Comparison of ENCODE assay signal across 8 cellular contexts in genomic region chr2:210002158-210003157, GRCh38. TPM values are rescaled to one million over a fixed set of nuclear protein-coding genes. Genes with fewer than 3 reads are reported as not detected.
DNase-seq lines count a peak whose midpoint lies in the region; ATAC-seq and TF ChIP-seq lines count a peak whose summit lies in the region.

Gene RPE (plus strand): TSS chr2:210002638. CDS start chr2:210002662, 24 bp downstream.

- peak within 1 kb of the TSS; percentile 82 for H3K27ac ChIP-seq in suprapubic skin

- DNase-seq in GM06990 (ENCODE audit: extremely low read depth, insufficient read length) (peak; percentile 95), NCI-H1092 (lab: John Stamatoyannopoulos, UW) (peak; percentile 89), globus pallidus (ENCODE audit: low spot score) (peak; percentile 94), nucleus accumbens (lab: John Stamatoyannopoulos, UW) (peak; percentile 46 to 96 (median 91)), suprapubic skin (ENCODE audit: low spot score in 2 of 2) (peak; percentile 97)

- H3K4me1 ChIP-seq in suprapubic skin, result peaks cover 38% of the 10 kb centered on the region

- no peak for TF ChIP-seq EP300 in suprapubic skin (IDR thresholded peaks at IDR 0.05)

- peak in 1 of 2 donors; percentile 46 for TF ChIP-seq POLR2A in suprapubic skin (IDR thresholded peaks at IDR 0.05)

- no peaks in the 10 kb centered on the region for H3K27me3 Mint-ChIP-seq in activated naive CD4-positive, alpha-beta T cell treated with anti-CD3 and anti-CD28 coated beads, Interleukin-2, amount 50 U/mL, for 24 hours

- ATAC-seq in HG02588 (IDR thresholded peaks at IDR 0.05; ENCODE audit: unreplicated experiment), result peak; percentile 100
- peak; percentile 100 for ATAC-seq in SK-N-SH treated with all-trans-retinoic acid at 6 μM for 48 hours

- no peaks in the 10 kb centered on the region for H3K9me3 ChIP-seq in suprapubic skin

- H3K27me3 ChIP-seq in GM06990 (replicated peaks; ENCODE audit: control insufficient read depth, insufficient read depth, low read length), result no peaks in the 10 kb centered on the region
- no peaks in the 10 kb centered on the region for H3K27me3 ChIP-seq in suprapubic skin

- H3K4me3 ChIP-seq in GM06990 (replicated peaks; ENCODE audit: low read depth, low read length) (peak within 1 kb of the TSS; percentile 99), suprapubic skin (peak within 1 kb of the TSS; percentile 93)

- peak within 1 kb of the TSS; percentile 98 for H3K4me3 Mint-ChIP-seq in activated naive CD4-positive, alpha-beta T cell treated with anti-CD3 and anti-CD28 coated beads, Interleukin-2, amount 50 U/mL, for 24 hours

- H3K27ac Mint-ChIP-seq in activated naive CD4-positive, alpha-beta T cell treated with anti-CD3 and anti-CD28 coated beads, Interleukin-2, amount 50 U/mL, for 24 hours, result peak within 1 kb of the TSS; percentile 93

- no peaks in the 10 kb centered on the region for H3K9me3 Mint-ChIP-seq in activated naive CD4-positive, alpha-beta T cell treated with anti-CD3 and anti-CD28 coated beads, Interleukin-2, amount 50 U/mL, for 24 hours

- H3K36me3 ChIP-seq in GM06990 (ENCODE audit: control insufficient read depth, insufficient read depth, low read length) (peaks cover 3% of the 10 kb centered on the region; the same call in 1 of the 2 replicates), suprapubic skin (no peaks in the 10 kb centered on the region)

- peaks cover 1% of the 10 kb centered on the region for H3K36me3 Mint-ChIP-seq in activated naive CD4-positive, alpha-beta T cell treated with anti-CD3 and anti-CD28 coated beads, Interleukin-2, amount 50 U/mL, for 24 hours

- TF ChIP-seq CTCF in GM06990 (IDR thresholded peaks at IDR 0.05; ENCODE audit: insufficient read depth, low read length, poor library complexity, severe bottlenecking), result no peak
- TF ChIP-seq CTCF in suprapubic skin (IDR thresholded peaks at IDR 0.05), result no peak

- H3K4me1 Mint-ChIP-seq in activated naive CD4-positive, alpha-beta T cell treated with anti-CD3 and anti-CD28 coated beads, Interleukin-2, amount 50 U/mL, for 24 hours, result peaks cover 64% of the 10 kb centered on the region

- under 1% methylated on average over 42 of the region's 58 CpGs for WGBS in suprapubic skin

TF ChIP-seq in SK-N-SH treated with all-trans-retinoic acid at 6 μM for 48 hours, 23 proteins besides CTCF, POLR2A, EP300 and RAD21:
- TF ChIP-seq, protein P1, sequence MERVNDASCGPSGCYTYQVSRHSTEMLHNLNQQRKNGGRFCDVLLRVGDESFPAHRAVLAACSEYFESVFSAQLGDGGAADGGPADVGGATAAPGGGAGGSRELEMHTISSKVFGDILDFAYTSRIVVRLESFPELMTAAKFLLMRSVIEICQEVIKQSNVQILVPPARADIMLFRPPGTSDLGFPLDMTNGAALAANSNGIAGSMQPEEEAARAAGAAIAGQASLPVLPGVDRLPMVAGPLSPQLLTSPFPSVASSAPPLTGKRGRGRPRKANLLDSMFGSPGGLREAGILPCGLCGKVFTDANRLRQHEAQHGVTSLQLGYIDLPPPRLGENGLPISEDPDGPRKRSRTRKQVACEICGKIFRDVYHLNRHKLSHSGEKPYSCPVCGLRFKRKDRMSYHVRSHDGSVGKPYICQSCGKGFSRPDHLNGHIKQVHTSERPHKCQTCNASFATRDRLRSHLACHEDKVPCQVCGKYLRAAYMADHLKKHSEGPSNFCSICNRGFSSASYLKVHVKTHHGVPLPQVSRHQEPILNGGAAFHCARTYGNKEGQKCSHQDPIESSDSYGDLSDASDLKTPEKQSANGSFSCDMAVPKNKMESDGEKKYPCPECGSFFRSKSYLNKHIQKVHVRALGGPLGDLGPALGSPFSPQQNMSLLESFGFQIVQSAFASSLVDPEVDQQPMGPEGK (CRISPR knock-in tag; IDR thresholded peaks at IDR 0.05; ENCODE audit: borderline replicate concordance), result peak; percentile 12; the same call in 1 of the 2 replicates
- TF ChIP-seq POU6F1 (CRISPR knock-in tag; IDR thresholded peaks at IDR 0.05; ENCODE audit: borderline replicate concordance, low read depth), result no peak

RNA-seq across cellular contexts. Expression of gene RPE, which starts in this region (rescaled TPM):
- total RNA-seq in suprapubic skin, result 10 to 100 TPM; 33.6 to 74.0 (median 46.6) TPM

Comparison
In these comparisons a context has a peak if more than half of its experiments do, and no peak if none do; other contexts are left out.
1. Peak in every context shown above with its lines: DNase-seq, ATAC-seq, H3K4me3 ChIP-seq and H3K27ac ChIP-seq.